ENCODE assay signal across 13 cellular contexts in the genomic region with DNA sequence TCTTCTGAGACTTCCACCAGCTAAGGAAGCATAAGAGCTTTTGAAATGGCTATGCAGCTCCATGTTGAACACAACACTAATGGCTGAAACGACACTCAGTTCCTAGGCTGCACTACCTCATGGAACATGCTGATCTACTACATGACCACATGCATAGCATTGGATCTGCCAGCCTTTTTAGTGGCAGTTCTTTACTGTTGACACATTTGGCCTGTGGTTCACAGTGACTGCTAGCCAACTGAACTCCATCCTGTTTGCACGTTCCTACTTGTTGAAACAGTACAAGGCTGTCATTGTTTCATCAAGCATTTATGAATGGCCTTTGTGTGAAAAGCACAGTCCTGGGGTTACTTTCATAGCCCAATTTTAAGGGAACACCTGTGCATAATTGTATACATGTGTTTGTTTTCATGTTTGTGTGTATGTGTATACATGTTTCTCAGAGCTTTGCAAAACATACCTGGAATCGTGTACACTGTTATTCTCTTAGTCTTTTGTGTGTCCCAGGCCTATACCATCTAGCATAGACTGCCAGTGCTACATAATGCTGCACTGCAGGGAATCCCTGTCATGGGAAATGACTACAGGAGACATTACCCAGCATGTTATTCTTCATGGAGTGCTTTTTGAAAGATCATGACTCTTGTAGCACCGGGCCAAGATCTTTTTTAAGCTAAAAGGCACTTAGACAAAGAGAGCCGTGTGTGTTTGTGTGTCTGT.
DNase-seq lines count a peak whose midpoint lies in the region; ATAC-seq and TF ChIP-seq lines count a peak whose summit lies in the region.
"Had no signal": no experiment of that assay in that cellular context is flagged by ENCODE, and none has a peak within 500 bp of the region (broad histone marks: within the 10 kb centered on the region; RNA-seq: fewer than 3 reads in every experiment).

No MANE protein-coding gene starts in this region.

- no peaks in the 10 kb centered on the region for H4K20me1 ChIP-seq in neural progenitor cell (ENCODE audit: low read depth)

- H3K27me3 ChIP-seq in neural progenitor cell, result no peaks in the 10 kb centered on the region

- no peaks in the 10 kb centered on the region for H3K9me3 ChIP-seq in neural progenitor cell (ENCODE audit: low read depth)

- peaks cover 18% of the 10 kb centered on the region for H3K4me1 Mint-ChIP-seq in neural progenitor cell
- H3K4me1 Mint-ChIP-seq: activated CD4-positive, alpha-beta T cell treated with anti-CD3 and anti-CD28 coated beads, Interleukin-2, amount 10 ng/mL, durations not matched to agents 24 days and 14 days had no signal

- no peaks in the 10 kb centered on the region for H3K36me3 ChIP-seq in neural progenitor cell

- no peaks in the 10 kb centered on the region for H3K9me3 Mint-ChIP-seq in neural progenitor cell
- H3K9me3 Mint-ChIP-seq: activated CD4-positive, alpha-beta T cell treated with anti-CD3 and anti-CD28 coated beads, Interleukin-2, amount 10 ng/mL, durations not matched to agents 24 days and 14 days had no signal

- H3K79me2 ChIP-seq in neural progenitor cell (ENCODE audit: low read depth), result no peaks in the 10 kb centered on the region

- H3K36me3 Mint-ChIP-seq in neural progenitor cell, result no peaks in the 10 kb centered on the region
- H3K36me3 Mint-ChIP-seq: activated naive CD8-positive, alpha-beta T cell had no signal

- no peaks in the 10 kb centered on the region for H3K4me1 ChIP-seq in neural progenitor cell

- peak; percentile 59 for DNase-seq in DMS153 treated with DMSO at 0.1 percent for 48 hours (lab: John Stamatoyannopoulos, UW; ENCODE audit: unreplicated experiment)
- DNase-seq in NCI-H146 treated with DMSO at 0.1 percent for 48 hours (lab: John Stamatoyannopoulos, UW; ENCODE audit: unreplicated experiment), result peak; percentile 2
- peak; percentile 95 for DNase-seq in epithelial cell of esophagus (ENCODE audit: low read depth)
- no peak for DNase-seq in neural progenitor cell (ENCODE audit: low spot score)
- no peak for DNase-seq in cerebellar cortex (ENCODE audit: low spot score)
- DNase-seq: activated CD4-positive, alpha-beta T cell treated with anti-CD3 and anti-CD28 coated beads, Interleukin-2, amount 10 ng/mL, durations not matched to agents 24 days and 14 days; DMS53; effector CD8-positive, alpha-beta T cell; RPMI8226 had no signal

- no peak for TF ChIP-seq CTCF in epithelial cell of esophagus (IDR thresholded peaks at IDR 0.05; ENCODE audit: insufficient read depth, low read depth, low read length, missing control alignments)
- no peak for TF ChIP-seq CTCF in neural progenitor cell (IDR thresholded peaks at IDR 0.05)

- no peak overlapping the region for H3K4me2 ChIP-seq in neural progenitor cell

- ATAC-seq in HG03354 (IDR thresholded peaks at IDR 0.05; ENCODE audit: poor library complexity, severe bottlenecking, unreplicated experiment), result no peak
- ATAC-seq in HG03025 (IDR thresholded peaks at IDR 0.05; ENCODE audit: low FRiP score, unreplicated experiment), result no peak
- no peak for ATAC-seq in GM18873 (IDR thresholded peaks at IDR 0.05; ENCODE audit: low FRiP score, unreplicated experiment)

- H3K4me3 ChIP-seq in epithelial cell of esophagus (ENCODE audit: low read length) (no peak overlapping the region), neural progenitor cell (no peak overlapping the region)

- H3K27ac ChIP-seq in neural progenitor cell, result no peak overlapping the region

- no peak overlapping the region for H3K4me3 Mint-ChIP-seq in neural progenitor cell
- H3K4me3 Mint-ChIP-seq: activated CD4-positive, alpha-beta T cell treated with anti-CD3 and anti-CD28 coated beads, Interleukin-2, amount 10 ng/mL, durations not matched to agents 24 days and 14 days; activated naive CD8-positive, alpha-beta T cell had no signal

- peak overlapping the region; percentile 40 for H3K27ac Mint-ChIP-seq in neural progenitor cell
- H3K27ac Mint-ChIP-seq: activated CD4-positive, alpha-beta T cell treated with anti-CD3 and anti-CD28 coated beads, Interleukin-2, amount 10 ng/mL, durations not matched to agents 24 days and 14 days; activated naive CD8-positive, alpha-beta T cell had no signal

- H2AFZ ChIP-seq in neural progenitor cell (replicated peaks), result no peak overlapping the region

- no peaks in the 10 kb centered on the region for H3K27me3 Mint-ChIP-seq in neural progenitor cell (ENCODE audit: insufficient read depth, low read depth)
- H3K27me3 Mint-ChIP-seq: activated CD4-positive, alpha-beta T cell treated with anti-CD3 and anti-CD28 coated beads, Interleukin-2, amount 10 ng/mL, durations not matched to agents 24 days and 14 days; activated naive CD8-positive, alpha-beta T cell had no signal

- no peaks in the 10 kb centered on the region for H3F3A ChIP-seq in neural progenitor cell (ENCODE audit: low read depth)

- no peak overlapping the region for H3K9ac ChIP-seq in neural progenitor cell

Comparison
In these comparisons a context has a peak if more than half of its experiments do, and no peak if none do; other contexts are left out.
1. DNase-seq: peak in DMS153 treated with DMSO at 0.1 percent for 48 hours (single experiment), NCI-H146 treated with DMSO at 0.1 percent for 48 hours (single experiment) and epithelial cell of esophagus (single experiment); none in neural progenitor cell (single experiment) and cerebellar cortex (single experiment).